In the genomic region with DNA sequence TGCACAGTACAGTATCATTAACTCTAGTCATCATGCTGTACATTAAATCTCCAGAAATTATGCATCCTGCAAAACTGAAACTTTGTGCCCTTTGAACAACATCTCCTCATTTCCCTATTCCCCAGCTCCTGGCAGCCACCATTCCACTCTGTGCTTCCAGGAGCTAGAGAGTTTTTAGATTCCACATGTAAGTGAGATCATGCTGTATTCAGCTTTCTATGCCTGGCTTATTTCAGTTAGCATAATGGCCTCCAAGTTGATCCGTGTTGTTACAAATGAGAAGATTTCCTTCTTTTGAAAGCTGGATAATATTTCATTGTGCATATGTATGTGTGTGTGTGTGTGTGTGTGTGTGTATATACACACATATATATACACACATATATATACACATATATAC, we compare ENCODE assay signal across 30 cellular contexts.
"Had no signal": no experiment of that assay in that cellular context is flagged by ENCODE, and none has a peak within 500 bp of the region (broad histone marks: within the 10 kb centered on the region; RNA-seq: fewer than 3 reads in every experiment).

No MANE protein-coding gene starts in this region.

- H3K4me3 ChIP-seq: adrenal gland, ascending aorta, body of pancreas, breast epithelium, cardiac muscle cell had no signal

- DNase-seq: activated effector memory CD4-positive, alpha-beta T cell treated with anti-CD3 and anti-CD28 coated beads, Interleukin-2, amount 50 U/mL, for 16 hours; activated effector memory CD4-positive, alpha-beta T cell treated with Interleukin-2 at 50 U/mL for 16 hours; activated gamma-delta T cell; activated gamma-delta T cell treated with Interleukin-2 at 50 U/mL for 16 hours; activated naive CD4-positive, alpha-beta T cell; activated naive CD4-positive, alpha-beta T cell treated with anti-CD3 and anti-CD28 coated beads for 36 hours; activated naive CD4-positive, alpha-beta T cell treated with anti-CD3 and anti-CD28 coated beads, Interleukin-2, amount 10 ng/mL, durations not matched to agents 7 days and 5 days; activated naive CD4-positive, alpha-beta T cell treated with anti-CD3 and anti-CD28 coated beads, Interleukin-2, amount 50 U/mL, for 16 hours; activated naive CD4-positive, alpha-beta T cell treated with Interleukin-2 at 50 U/mL for 16 hours; activated naive CD8-positive, alpha-beta T cell treated with anti-CD3 and anti-CD28 coated beads for 36 hours; activated naive CD8-positive, alpha-beta T cell treated with anti-CD3 and anti-CD28 coated beads, Interleukin-2, amount 10 ng/mL, durations not matched to agents 7 days and 5 days; activated naive CD8-positive, alpha-beta T cell treated with anti-CD3 and anti-CD28 coated beads, Interleukin-2, amount 50 U/mL, for 24 hours; activated T-cell treated with anti-CD3 and anti-CD28 coated beads, Interleukin-2, amount 50 U/mL, for 1 hour; activated T-cell treated with anti-CD3 and anti-CD28 coated beads, Interleukin-2, amount 50 U/mL, for 24 hours; activated T-cell treated with anti-CD3 and anti-CD28 coated beads, Interleukin-2, amount 50 U/mL, for 4 hours; activated T-cell treated with anti-CD3 and anti-CD28 coated beads, Interleukin-2, amount 50 U/mL, for 48 hours; activated T-cell treated with anti-CD3 and anti-CD28 coated beads, Interleukin-2, amount 50 U/mL, for 72 hours; adrenal gland; amniotic stem cell; amygdala; anterior cingulate cortex; aorta; body of pancreas; brain microvascular endothelial cell; caudate nucleus; central memory CD4-positive, alpha-beta T cell; cerebellar nuclear complex had no signal

- H3K27ac ChIP-seq: adrenal gland, ascending aorta, body of pancreas, brain microvascular endothelial cell, breast epithelium, cardiac muscle cell had no signal

- H3K27me3 ChIP-seq: adrenal gland, ascending aorta, body of pancreas, brain microvascular endothelial cell, breast epithelium, cardiac muscle cell had no signal

- H3K36me3 ChIP-seq: adrenal gland, ascending aorta, brain microvascular endothelial cell, breast epithelium, cardiac muscle cell had no signal

- H3K4me1 ChIP-seq: adrenal gland, ascending aorta, body of pancreas, breast epithelium had no signal

- H3K9me3 ChIP-seq: adrenal gland, ascending aorta, body of pancreas, breast epithelium had no signal
